In the genomic region with DNA sequence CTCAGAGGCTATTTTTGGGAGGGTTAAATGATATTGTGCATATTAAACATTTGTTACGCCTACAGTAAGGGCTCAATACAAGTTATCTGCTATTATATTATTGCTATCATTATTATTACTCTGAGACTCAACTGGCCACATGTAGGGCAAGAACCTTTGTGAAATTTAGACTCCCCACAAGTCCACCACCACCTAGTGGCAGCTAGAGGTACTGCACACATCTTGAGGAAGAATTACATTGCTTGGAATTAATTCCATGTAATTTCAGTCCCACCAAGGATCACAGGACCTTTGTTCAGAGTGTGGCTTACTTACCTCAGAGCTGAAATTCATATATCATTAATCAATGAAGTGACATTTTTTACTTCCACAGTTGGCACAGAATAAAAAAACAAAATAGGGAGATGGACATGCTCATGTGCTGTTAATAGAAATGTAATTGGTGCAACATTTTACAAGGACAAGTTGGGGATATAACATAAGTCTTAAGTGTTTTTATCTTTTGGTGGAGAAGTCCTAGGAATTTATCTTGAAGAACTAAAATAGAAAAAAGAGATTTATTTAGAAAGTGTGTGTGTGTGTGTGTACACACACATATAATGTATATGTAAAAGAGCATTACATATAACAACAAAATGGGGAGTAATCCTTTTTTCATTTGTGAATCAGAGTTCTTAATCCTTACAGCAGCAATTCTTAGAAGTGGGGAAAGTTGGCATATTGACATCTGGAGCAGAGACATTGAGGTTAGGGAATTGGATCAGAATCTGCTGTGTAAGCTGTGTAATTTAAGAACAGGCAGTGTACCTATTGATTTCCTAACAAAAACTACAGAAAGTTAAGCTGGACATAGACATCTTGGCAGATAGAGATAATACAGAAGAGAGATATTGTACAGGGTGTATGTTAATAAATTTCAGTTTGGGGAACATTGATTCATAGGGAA, we compare ENCODE assay signal across 8 cellular contexts. TPM values are rescaled to one million over a fixed set of nuclear protein-coding genes. Genes with fewer than 3 reads are reported as not detected.
A peak's percentile ranks its signal among the peaks of the same experiment; 100 is the strongest.
DNase-seq lines count a peak whose midpoint lies in the region; ATAC-seq and TF ChIP-seq lines count a peak whose summit lies in the region.

No MANE protein-coding gene starts in this region.

- 85 to 89% methylated on average over 1 of the region's 1 CpG for WGBS in lower leg skin, 2 donors

- TF ChIP-seq CTCF in GM12872 (IDR thresholded peaks at IDR 0.05; ENCODE audit: insufficient read depth, low read depth, low read length) = peak; percentile 83
- TF ChIP-seq CTCF in coronary artery (IDR thresholded peaks at IDR 0.05) = peak; percentile 87
- peak in 1 of 3 donors; percentile 69 for TF ChIP-seq CTCF in lower leg skin (IDR thresholded peaks at IDR 0.05)

- DNase-seq in NCI-H345 (lab: John Stamatoyannopoulos, UW) = peak; percentile 71
- peak; percentile 56 to 60 for DNase-seq in activated CD4-positive, alpha-beta T cell treated with anti-CD3 and anti-CD28 coated beads for 24 hours (ENCODE audit: low read depth in 2 of 2)
- DNase-seq in coronary artery (ENCODE audit: low spot score) = no peak
- DNase-seq in lower leg skin (ENCODE audit: low spot score in 2 of 2) = peak; percentile 78 to 93
- peak; percentile 21 to 59 (median 55) for DNase-seq in stimulated activated CD4-positive, alpha-beta T cell treated with anti-CD3 and anti-CD28 coated beads, TNF-alpha, amount 100 ng/mL, for 48 hours (ENCODE audit: low read depth in 3 of 3)

- ATAC-seq in HG02973 (IDR thresholded peaks at IDR 0.05; ENCODE audit: unreplicated experiment) (peak; percentile 58), HG02623 (IDR thresholded peaks at IDR 0.05; ENCODE audit: unreplicated experiment) (no peak)

- H3K4me3 ChIP-seq in coronary artery (no peak overlapping the region), lower leg skin (ENCODE audit: low read depth, poor library complexity, severe bottlenecking) (no peak overlapping the region)

- no peak for TF ChIP-seq POLR2A in lower leg skin (IDR thresholded peaks at IDR 0.05)

- intact Hi-C loops in lower leg skin (cut with DNase I; ENCODE audit: low total_unique reads) = loop anchor here (10.0 kb wide), 1 partner anchor 1253 kb away; no protein-coding TSS in a partner anchor

- no peak overlapping the region for H3K27ac ChIP-seq in coronary artery

RNA-seq across cellular contexts. Expression of gene MSANTD3, which starts 11.2 kb away (rescaled TPM):
- total RNA-seq in lower leg skin = 10 to 100 TPM; 12.1 to 18.8 (median 17.2) TPM

RNA-seq across cellular contexts. Expression of gene TMEFF1, which starts 34.8 kb away (rescaled TPM):
- total RNA-seq in lower leg skin = not detected
